In genomic region chr1:225778412-225778669, GRCh38 we compare ENCODE assay signal across 8 cellular contexts. TPM values are rescaled to one million over a fixed set of nuclear protein-coding genes. Genes with fewer than 3 reads are reported as not detected.
DNase-seq lines count a peak whose midpoint lies in the region; ATAC-seq and TF ChIP-seq lines count a peak whose summit lies in the region.

No MANE protein-coding gene starts in this region.

- H3K27ac Mint-ChIP-seq in activated T-helper 1 cell treated with anti-CD3 and anti-CD28 coated beads, Interleukin-12 subunit alpha, Interleukin-12 subunit beta, Interleukin-2, Interleukin-4 antibody, amounts not matched to agents 30 ng/mL and 10 ng/mL and 1 ng/mL, durations not matched to agents 14 hours and 24 hours and 36 hours: no peak overlapping the region

- no peaks in the 10 kb centered on the region for H3K9me3 Mint-ChIP-seq in activated T-helper 1 cell treated with anti-CD3 and anti-CD28 coated beads, Interleukin-12 subunit alpha, Interleukin-12 subunit beta, Interleukin-2, Interleukin-4 antibody, amounts not matched to agents 30 ng/mL and 10 ng/mL and 1 ng/mL, durations not matched to agents 14 hours and 24 hours and 36 hours

- no peaks in the 10 kb centered on the region for H3K27me3 ChIP-seq in heart right ventricle
- no peaks in the 10 kb centered on the region for H3K27me3 ChIP-seq in colonic mucosa
- H3K27me3 ChIP-seq in mononuclear cell (ENCODE audit: insufficient read depth, low read length): no peaks in the 10 kb centered on the region
- H3K27me3 ChIP-seq in vagina: no peaks in the 10 kb centered on the region

- intact Hi-C loops in heart right ventricle (cut with DNase I) (loop anchor here (5.0 to 10.0 kb wide), 12 partner anchors 34 to 274 kb away; partner anchors contain the start of genes EPHX1 (in 5 of the 10) and ENAH (in 1 of the 10)), cardiac septum (cut with DNase I) (loop anchor here (2.0 to 10.0 kb wide), 3 partner anchors 66 to 196 kb away; no protein-coding TSS in a partner anchor), colonic mucosa (cut with DNase I) (loop anchor here (5.0 kb wide), 1 partner anchor 69 kb away; no protein-coding TSS in a partner anchor), vagina (cut with DNase I) (loop anchor here (5.0 to 10.0 kb wide), 4 partner anchors 34 to 196 kb away; partner anchors contain the start of genes EPHX1, LEFTY1 and TMEM63A)
- intact Hi-C loops in activated T-helper 1 cell treated with anti-CD3 and anti-CD28 coated beads, Interleukin-12 subunit alpha, Interleukin-12 subunit beta, Interleukin-2, Interleukin-4 antibody, amounts not matched to agents 30 ng/mL and 10 ng/mL and 1 ng/mL, durations not matched to agents 14 hours and 24 hours and 36 hours (cut with micrococcal nuclease): loop anchor here (1.0 to 10.0 kb wide), 3 partner anchors 221 to 626 kb away; partner anchors contain the start of genes H3-3A, PARP1 and SDE2

- DNase-seq in heart right ventricle: no peak
- DNase-seq in cardiac septum (ENCODE audit: low spot score): no peak
- DNase-seq in colonic mucosa: no peak
- no peak for DNase-seq in vagina (ENCODE audit: extremely low spot score in 2 of 2)
- no peak for DNase-seq in activated CD4-positive, alpha-beta T cell treated with anti-CD3 and anti-CD28 coated beads, Interleukin-2, amount 50 U/mL, for 1 hour
- DNase-seq in activated T-helper 1 cell treated with anti-CD3 and anti-CD28 coated beads, Interleukin-12 subunit alpha, Interleukin-12 subunit beta, Interleukin-2, Interleukin-4 antibody, amounts not matched to agents 30 ng/mL and 10 ng/mL and 1 ng/mL, durations not matched to agents 14 hours and 24 hours and 36 hours (ENCODE audit: low spot score): no peak

- H3K4me3 Mint-ChIP-seq in activated T-helper 1 cell treated with anti-CD3 and anti-CD28 coated beads, Interleukin-12 subunit alpha, Interleukin-12 subunit beta, Interleukin-2, Interleukin-4 antibody, amounts not matched to agents 30 ng/mL and 10 ng/mL and 1 ng/mL, durations not matched to agents 14 hours and 24 hours and 36 hours: no peak overlapping the region

- peaks cover 18% of the 10 kb centered on the region for H3K36me3 Mint-ChIP-seq in activated T-helper 1 cell treated with anti-CD3 and anti-CD28 coated beads, Interleukin-12 subunit alpha, Interleukin-12 subunit beta, Interleukin-2, Interleukin-4 antibody, amounts not matched to agents 30 ng/mL and 10 ng/mL and 1 ng/mL, durations not matched to agents 14 hours and 24 hours and 36 hours (ENCODE audit: low read depth)

- H3K9me3 ChIP-seq in heart right ventricle (no peaks in the 10 kb centered on the region), colonic mucosa (no peaks in the 10 kb centered on the region), mononuclear cell (ENCODE audit: low read depth, low read length) (no peaks in the 10 kb centered on the region), vagina (no peaks in the 10 kb centered on the region)

- TF ChIP-seq POLR2A in vagina (IDR thresholded peaks at IDR 0.05): no peak

- peak overlapping the region; percentile 70 to 90 for H3K9ac ChIP-seq in colonic mucosa (ENCODE audit: low read depth in 2 of 2, low read length in 2 of 2)

- ATAC-seq in heart right ventricle (no peak), GM18868 (IDR thresholded peaks at IDR 0.05; ENCODE audit: unreplicated experiment) (no peak)

- H3K27me3 Mint-ChIP-seq in activated T-helper 1 cell treated with anti-CD3 and anti-CD28 coated beads, Interleukin-12 subunit alpha, Interleukin-12 subunit beta, Interleukin-2, Interleukin-4 antibody, amounts not matched to agents 30 ng/mL and 10 ng/mL and 1 ng/mL, durations not matched to agents 14 hours and 24 hours and 36 hours (ENCODE audit: insufficient read depth): no peaks in the 10 kb centered on the region

- H3K4me1 ChIP-seq in heart right ventricle (peaks cover 6 to 67% (median 54%) of the 10 kb centered on the region in 9 donors), colonic mucosa (no peaks in the 10 kb centered on the region), mononuclear cell (ENCODE audit: insufficient read depth, low read length) (peaks cover 57% of the 10 kb centered on the region), vagina (peaks cover 58% of the 10 kb centered on the region)

- WGBS in heart right ventricle, 2 donors: 0 to 2% methylated on average over 1 of the region's 1 CpG

- peaks cover 0 to 24% (median 0%) of the 10 kb centered on the region in 9 donors for H3K36me3 ChIP-seq in heart right ventricle
- H3K36me3 ChIP-seq in colonic mucosa: no peaks in the 10 kb centered on the region
- no peaks in the 10 kb centered on the region for H3K36me3 ChIP-seq in vagina

- peaks cover 35% of the 10 kb centered on the region for H3K4me1 Mint-ChIP-seq in activated T-helper 1 cell treated with anti-CD3 and anti-CD28 coated beads, Interleukin-12 subunit alpha, Interleukin-12 subunit beta, Interleukin-2, Interleukin-4 antibody, amounts not matched to agents 30 ng/mL and 10 ng/mL and 1 ng/mL, durations not matched to agents 14 hours and 24 hours and 36 hours (ENCODE audit: low read depth)

- TF ChIP-seq CTCF in heart right ventricle (IDR thresholded peaks at IDR 0.05) (no peak), colonic mucosa (IDR thresholded peaks at IDR 0.05) (no peak), vagina (IDR thresholded peaks at IDR 0.05) (no peak)

- peak overlapping the region; percentile 61 to 97 (median 94) for H3K27ac ChIP-seq in heart right ventricle
- peak overlapping the region; percentile 94 for H3K27ac ChIP-seq in colonic mucosa
- H3K27ac ChIP-seq in vagina: peak overlapping the region; percentile 87

- H3K4me3 ChIP-seq in heart right ventricle: peak overlapping the region; percentile 61 to 97 (median 71)
- peak overlapping the region; percentile 62 for H3K4me3 ChIP-seq in colonic mucosa
- peak overlapping the region; percentile 69 for H3K4me3 ChIP-seq in mononuclear cell (ENCODE audit: low read length)
- peak overlapping the region; percentile 57 to 64 for H3K4me3 ChIP-seq in vagina

RNA-seq across cellular contexts. Expression of gene SRP9, which starts 0.7 kb away (rescaled TPM):
- total RNA-seq in heart right ventricle (100 to 1,000 TPM; 165 to 199 (median 175) TPM), cardiac septum (182 TPM), colonic mucosa (100 to 1,000 TPM; 233 to 264 TPM), mononuclear cell (136 TPM), vagina (120 TPM)
- polyA plus RNA-seq in heart right ventricle: 100 to 1,000 TPM; 121 to 153 TPM
- 230 and 233 TPM in 2 replicates for total RNA-seq in activated T-helper 1 cell treated with anti-CD3 and anti-CD28 coated beads, Interleukin-12 subunit alpha, Interleukin-12 subunit beta, Interleukin-2, Interleukin-4 antibody, amounts not matched to agents 30 ng/mL and 10 ng/mL and 1 ng/mL, durations not matched to agents 14 hours and 24 hours and 36 hours

RNA-seq across cellular contexts. Expression of gene EPHX1, which starts 31.6 kb away (rescaled TPM):
- 10 to 100 TPM; 34.9 to 80.8 (median 48.4) TPM for total RNA-seq in heart right ventricle
- 10 to 100 TPM; 31.5 to 38.2 TPM for polyA plus RNA-seq in heart right ventricle
- 39.2 TPM for total RNA-seq in cardiac septum
- 10 to 100 TPM; 58.0 to 61.9 TPM for total RNA-seq in colonic mucosa
- 3.3 TPM for total RNA-seq in mononuclear cell
- total RNA-seq in vagina: 142 TPM
- total RNA-seq in activated T-helper 1 cell treated with anti-CD3 and anti-CD28 coated beads, Interleukin-12 subunit alpha, Interleukin-12 subunit beta, Interleukin-2, Interleukin-4 antibody, amounts not matched to agents 30 ng/mL and 10 ng/mL and 1 ng/mL, durations not matched to agents 14 hours and 24 hours and 36 hours: 1.0 and 1.6 TPM in 2 replicates
